Comparison of ENCODE assay signal across 11 cellular contexts in the genomic region with DNA sequence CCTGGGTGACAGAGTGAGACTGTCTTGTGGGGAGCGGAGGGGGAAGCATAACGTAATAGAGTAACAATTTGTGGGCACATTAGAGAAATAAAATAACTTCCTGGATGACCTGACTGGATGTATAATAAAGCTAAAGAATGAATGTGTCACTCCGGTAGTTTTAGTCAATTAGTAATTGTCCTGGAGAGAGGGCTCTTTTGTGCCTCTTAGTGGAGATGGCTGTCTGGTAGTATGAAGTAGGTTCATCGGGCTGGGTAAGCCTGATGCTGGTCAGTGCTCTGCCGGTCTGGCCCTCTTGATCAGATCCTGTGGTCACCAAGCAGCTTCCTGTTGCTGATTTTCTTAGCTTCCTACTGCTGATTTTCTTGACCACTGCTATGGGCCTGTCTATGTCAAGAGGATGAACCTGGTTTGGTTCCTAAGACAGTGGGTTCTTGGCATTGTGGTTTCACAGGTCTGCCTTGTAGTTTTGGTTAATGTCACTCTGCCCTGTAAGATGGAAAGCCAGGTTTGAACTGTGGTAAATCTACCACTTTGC. TPM values are rescaled to one million over a fixed set of nuclear protein-coding genes. Genes with fewer than 3 reads are reported as not detected.
A peak's percentile ranks its signal among the peaks of the same experiment; 100 is the strongest.
DNase-seq lines count a peak whose midpoint lies in the region; ATAC-seq and TF ChIP-seq lines count a peak whose summit lies in the region.
"Had no signal": no experiment of that assay in that cellular context is flagged by ENCODE, and none has a peak within 500 bp of the region (broad histone marks: within the 10 kb centered on the region; RNA-seq: fewer than 3 reads in every experiment).

No MANE protein-coding gene starts in this region.

- H3K27me3 ChIP-seq in CD8-positive, alpha-beta T cell (ENCODE audit: insufficient read depth, low read length): no peaks in the 10 kb centered on the region
- no peaks in the 10 kb centered on the region for H3K27me3 ChIP-seq in foreskin keratinocyte

- H3K4me1 ChIP-seq in CD8-positive, alpha-beta T cell (ENCODE audit: insufficient read depth, low read length): peaks cover 9% of the 10 kb centered on the region
- no peaks in the 10 kb centered on the region for H3K4me1 ChIP-seq in foreskin keratinocyte

- H3K4me1 Mint-ChIP-seq in CD8-positive, alpha-beta T cell (ENCODE audit: low read depth): peaks cover 39% of the 10 kb centered on the region
- peaks cover 8 to 15% of the 10 kb centered on the region in 2 donors for H3K4me1 Mint-ChIP-seq in stimulated activated naive B cell treated with anti-CD40 and anti-IgM and Interleukin-4, amounts not matched to agents 10 μg/mL and 1 μg/mL and 100 μg/mL, for 72 hours

- CTCF ChIA-PET in CD8-positive, alpha-beta T cell (lab: Charles Lee): no interaction called here

- no peak for DNase-seq in CD8-positive, alpha-beta T cell
- peak; percentile 35 for DNase-seq in islet precursor cell
- no peak for DNase-seq in activated effector memory CD4-positive, alpha-beta T cell treated with anti-CD3 and anti-CD28 coated beads, Interleukin-2, amount 50 U/mL, for 16 hours
- DNase-seq in stimulated activated naive B cell treated with anti-CD40 and anti-IgM and Interleukin-4, amounts not matched to agents 10 μg/mL and 1 μg/mL and 100 μg/mL, for 72 hours: no peak
- DNase-seq in foreskin keratinocyte: no peak
- DNase-seq in activated CD4-positive, alpha-beta T cell treated with anti-CD3 and anti-CD28 coated beads for 1 hour: no peak
- DNase-seq: NCI-H524, retina, T-cell had no signal

- POLR2A ChIA-PET in CD8-positive, alpha-beta T cell (lab: Charles Lee): interaction anchor here (0.7 to 1.5 kb wide), 2 partner anchors 8 to 750 kb away, joined by 3 to 4 read pairs; no protein-coding TSS in a partner anchor

- intact Hi-C loops in CD8-positive, alpha-beta T cell (cut with DNase I, micrococcal nuclease): no loop called here

- ATAC-seq in CD8-positive, alpha-beta T cell: peak; percentile 23
- peak; percentile 67 for ATAC-seq in GM21367 (IDR thresholded peaks at IDR 0.05; ENCODE audit: unreplicated experiment)
- ATAC-seq in HG03565 (IDR thresholded peaks at IDR 0.05; ENCODE audit: unreplicated experiment): peak; percentile 66
- no peak for ATAC-seq in stimulated activated naive B cell treated with anti-CD40 and anti-IgM and Interleukin-4, amounts not matched to agents 10 μg/mL and 1 μg/mL and 100 μg/mL, for 72 hours (replicated peaks)
- ATAC-seq in foreskin keratinocyte: no peak
- ATAC-seq: T-cell had no signal

- peaks cover 4% of the 10 kb centered on the region for H3K36me3 ChIP-seq in CD8-positive, alpha-beta T cell (ENCODE audit: insufficient read depth, low read length)

- H3K27ac ChIP-seq in CD8-positive, alpha-beta T cell (ENCODE audit: low read depth, low read length): no peak overlapping the region
- H3K27ac ChIP-seq in foreskin keratinocyte: no peak overlapping the region

- no peaks in the 10 kb centered on the region for H3K27me3 Mint-ChIP-seq in CD8-positive, alpha-beta T cell (ENCODE audit: low read depth)
- H3K27me3 Mint-ChIP-seq in stimulated activated naive B cell treated with anti-CD40 and anti-IgM and Interleukin-4, amounts not matched to agents 10 μg/mL and 1 μg/mL and 100 μg/mL, for 72 hours: no peaks in the 10 kb centered on the region
- H3K27me3 Mint-ChIP-seq: T-cell had no signal

- no peaks in the 10 kb centered on the region for H3K9me3 ChIP-seq in CD8-positive, alpha-beta T cell (ENCODE audit: low read length)

- no peak overlapping the region for H3K4me3 Mint-ChIP-seq in CD8-positive, alpha-beta T cell
- no peak overlapping the region for H3K4me3 Mint-ChIP-seq in stimulated activated naive B cell treated with anti-CD40 and anti-IgM and Interleukin-4, amounts not matched to agents 10 μg/mL and 1 μg/mL and 100 μg/mL, for 72 hours
- H3K4me3 Mint-ChIP-seq: T-cell had no signal

- no peak for TF ChIP-seq CTCF in CD8-positive, alpha-beta T cell (IDR thresholded peaks at IDR 0.05)
- no peak for TF ChIP-seq CTCF in foreskin keratinocyte (conservative IDR thresholded peaks at IDR 0.05)

- H3K9me3 Mint-ChIP-seq in CD8-positive, alpha-beta T cell: no peaks in the 10 kb centered on the region
- no peaks in the 10 kb centered on the region for H3K9me3 Mint-ChIP-seq in stimulated activated naive B cell treated with anti-CD40 and anti-IgM and Interleukin-4, amounts not matched to agents 10 μg/mL and 1 μg/mL and 100 μg/mL, for 72 hours
- H3K9me3 Mint-ChIP-seq: T-cell had no signal

- peak overlapping the region; percentile 5 for H3K27ac Mint-ChIP-seq in CD8-positive, alpha-beta T cell
- no peak overlapping the region for H3K27ac Mint-ChIP-seq in stimulated activated naive B cell treated with anti-CD40 and anti-IgM and Interleukin-4, amounts not matched to agents 10 μg/mL and 1 μg/mL and 100 μg/mL, for 72 hours

- H3K36me3 Mint-ChIP-seq in CD8-positive, alpha-beta T cell: peaks cover 72% of the 10 kb centered on the region
- H3K36me3 Mint-ChIP-seq in stimulated activated naive B cell treated with anti-CD40 and anti-IgM and Interleukin-4, amounts not matched to agents 10 μg/mL and 1 μg/mL and 100 μg/mL, for 72 hours: peaks cover 20 to 38% of the 10 kb centered on the region in 2 donors

- no peak overlapping the region for H3K4me3 ChIP-seq in CD8-positive, alpha-beta T cell (ENCODE audit: low read depth, low read length)

RNA-seq across cellular contexts. Expression of a gene that starts 34.1 kb away (rescaled TPM):
- 10 to 100 TPM; 28.5 to 31.6 TPM for total RNA-seq in CD8-positive, alpha-beta T cell
- total RNA-seq in foreskin keratinocyte: 11.5 and 12.5 TPM in 2 replicates
- 3.8 and 4.5 TPM in 2 replicates for polyA plus RNA-seq in foreskin keratinocyte

Comparison
In these comparisons a context has a peak if more than half of its experiments do, and no peak if none do; other contexts are left out.
1. ATAC-seq: peak in CD8-positive, alpha-beta T cell (single experiment), GM21367 (single experiment) and HG03565 (single experiment); none in stimulated activated naive B cell treated with anti-CD40 and anti-IgM and Interleukin-4, amounts not matched to agents 10 μg/mL and 1 μg/mL and 100 μg/mL, for 72 hours (0 of 2) and foreskin keratinocyte (single experiment).